8 cellular contexts compared by ENCODE assay signal in genomic region chr9:96137666-96138429, GRCh38.
A peak's percentile ranks its signal among the peaks of the same experiment; 100 is the strongest.
DNase-seq lines count a peak whose midpoint lies in the region; ATAC-seq and TF ChIP-seq lines count a peak whose summit lies in the region.

No MANE protein-coding gene starts in this region.

- ATAC-seq in GM18861 (IDR thresholded peaks at IDR 0.05; ENCODE audit: unreplicated experiment) = peak; percentile 29
- ATAC-seq in HG02884 (IDR thresholded peaks at IDR 0.05; ENCODE audit: unreplicated experiment) = peak; percentile 28
- no peak for ATAC-seq in psoas muscle

- H3K4me1 ChIP-seq in rectal smooth muscle tissue (ENCODE audit: control insufficient read depth, insufficient read depth, low read length) (peaks cover 33% of the 10 kb centered on the region), psoas muscle (no peaks in the 10 kb centered on the region)

- peak overlapping the region; percentile 15 for H3K4me3 ChIP-seq in astrocyte of the cerebellum (ENCODE audit: low read depth, low read length)
- H3K4me3 ChIP-seq in rectal smooth muscle tissue (ENCODE audit: low read length) = peak overlapping the region; percentile 48
- no peak overlapping the region for H3K4me3 ChIP-seq in psoas muscle

- DNase-seq in astrocyte of the cerebellum (ENCODE audit: low read depth) (no peak), SKM-1 treated with dmso at 0.1 percent for 144 hours (lab: John Stamatoyannopoulos, UW; ENCODE audit: unreplicated experiment) (no peak), DMS153 treated with DMSO at 0.1 percent for 48 hours (lab: John Stamatoyannopoulos, UW; ENCODE audit: unreplicated experiment) (no peak), NCI-H2227 (lab: John Stamatoyannopoulos, UW; ENCODE audit: unreplicated experiment) (no peak), psoas muscle (no peak)

- intact Hi-C loops in psoas muscle (cut with DNase I) = no loop called here

- TF ChIP-seq CTCF in astrocyte of the cerebellum (IDR thresholded peaks at IDR 0.05; ENCODE audit: low read depth, low read length, missing control alignments) (no peak), psoas muscle (IDR thresholded peaks at IDR 0.05) (no peak)

- H3K27ac ChIP-seq in rectal smooth muscle tissue (ENCODE audit: low read depth, low read length) = peak overlapping the region; percentile 84
- H3K27ac ChIP-seq in psoas muscle = no peak overlapping the region

- H3K27me3 ChIP-seq in rectal smooth muscle tissue (ENCODE audit: control insufficient read depth, insufficient read depth, low read length) (no peaks in the 10 kb centered on the region), psoas muscle (ENCODE audit: insufficient read depth in 3 of 3, low read length in 2 of 3) (peaks cover 0 to 13% (median 10%) of the 10 kb centered on the region in 3 donors)

- in situ Hi-C loops in astrocyte of the cerebellum (cut with HindIII; ENCODE audit: low sequenced_read_pairs) = no loop called here

- H3K36me3 ChIP-seq in rectal smooth muscle tissue (ENCODE audit: control insufficient read depth, insufficient read depth, low read length) = no peaks in the 10 kb centered on the region
- H3K36me3 ChIP-seq in psoas muscle (ENCODE audit: insufficient read depth in 1 of 2, low read depth in 1 of 2) = no peaks in the 10 kb centered on the region

- peak overlapping the region; percentile 16 for H3K9ac ChIP-seq in rectal smooth muscle tissue (ENCODE audit: low read length)

- 70 to 80% (median 76%) methylated on average over 6 of the region's 6 CpGs for WGBS in psoas muscle, 3 donors

- no peaks in the 10 kb centered on the region for H3K9me3 ChIP-seq in psoas muscle

Comparison
In these comparisons a context has a peak if more than half of its experiments do, and no peak if none do; other contexts are left out.
1. ATAC-seq: peak in GM18861 (single experiment) and HG02884 (single experiment); none in psoas muscle (0 of 4).